ENCODE assay signal across 35 cellular contexts in the genomic region with DNA sequence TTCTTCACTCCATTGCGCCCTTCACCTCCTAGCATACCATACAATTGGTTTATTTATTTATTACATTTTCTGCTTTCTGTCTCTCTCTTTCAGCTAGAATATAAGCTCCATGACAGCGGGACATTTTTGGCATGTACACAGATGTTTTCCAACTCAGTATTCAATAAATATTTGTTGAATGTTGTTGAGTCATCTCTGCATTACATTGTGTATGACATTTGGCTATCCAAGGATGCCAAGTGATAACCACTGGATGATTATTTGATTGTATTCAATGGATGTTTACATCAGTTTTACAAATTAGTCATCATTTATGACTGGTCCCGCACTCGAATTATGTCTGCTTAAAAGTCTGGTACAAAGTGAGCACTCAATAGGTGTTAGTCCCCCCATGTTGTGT. TPM values are rescaled to one million over a fixed set of nuclear protein-coding genes. Genes with fewer than 3 reads are reported as not detected.
"Had no signal": no experiment of that assay in that cellular context is flagged by ENCODE, and none has a peak within 500 bp of the region (broad histone marks: within the 10 kb centered on the region; RNA-seq: fewer than 3 reads in every experiment).

No MANE protein-coding gene starts in this region.

- H3K9me3 Mint-ChIP-seq: activated CD4-positive, alpha-beta memory T cell treated with anti-CD3 and anti-CD28 coated beads for 36 hours; activated CD4-positive, alpha-beta T cell treated with anti-CD3 and anti-CD28 coated beads, Interleukin-2, amount 10 ng/mL, durations not matched to agents 24 days and 14 days; activated T-cell treated with anti-CD3 and anti-CD28 coated beads, Interleukin-2, amount 50 U/mL, for 24 hours; activated T-helper 17 cell treated with anti-CD3 and anti-CD28 coated beads, Interleukin-2, amount 50 U/mL, for 72 hours; central memory CD8-positive, alpha-beta T cell; dendritic cell treated with granulocyte-macrophage colony-stimulating factor and Interleukin-4, amounts not matched to agents 40 ng/mL and 50 ng/mL, for 4 days; endodermal cell; mesothelial cell of epicardium; neural crest cell; stimulated activated effector memory CD8-positive, alpha-beta T cell treated with anti-CD3 and anti-CD28 coated beads, Interleukin-12 subunit alpha, Interleukin-12 subunit beta, amount 100 ng/mL, for 72 hours; stimulated activated naive CD8-positive, alpha-beta T cell treated with anti-CD3 and anti-CD28 coated beads, Interleukin-15, Interleukin-2, amounts not matched to agents 100 ng/mL and 50 ng/mL, for 24 hours had no signal

- FAIRE-seq: kidney, pancreas, small intestine, urothelium cell line had no signal

- H3K27ac ChIP-seq: epithelial cell of prostate, esophagus squamous epithelium, pancreas, prostate gland, thoracic aorta had no signal

- H3K9me3 ChIP-seq: esophagus squamous epithelium, pancreas, prostate gland, thoracic aorta had no signal

- H3K4me1 ChIP-seq: esophagus squamous epithelium, pancreas, prostate gland had no signal

- H3K4me3 Mint-ChIP-seq: activated CD4-positive, alpha-beta memory T cell treated with anti-CD3 and anti-CD28 coated beads for 36 hours; activated CD4-positive, alpha-beta T cell treated with anti-CD3 and anti-CD28 coated beads, Interleukin-2, amount 10 ng/mL, durations not matched to agents 24 days and 14 days; activated T-cell treated with anti-CD3 and anti-CD28 coated beads, Interleukin-2, amount 50 U/mL, for 24 hours; activated T-helper 17 cell treated with anti-CD3 and anti-CD28 coated beads, Interleukin-2, amount 50 U/mL, for 72 hours; central memory CD8-positive, alpha-beta T cell; dendritic cell treated with granulocyte-macrophage colony-stimulating factor and Interleukin-4, amounts not matched to agents 40 ng/mL and 50 ng/mL, for 4 days; endodermal cell; immature natural killer cell; mesothelial cell of epicardium; naive B cell; neural crest cell; stimulated activated effector memory CD8-positive, alpha-beta T cell treated with anti-CD3 and anti-CD28 coated beads, Interleukin-12 subunit alpha, Interleukin-12 subunit beta, amount 100 ng/mL, for 72 hours; stimulated activated naive CD8-positive, alpha-beta T cell treated with anti-CD3 and anti-CD28 coated beads, Interleukin-15, Interleukin-2, amounts not matched to agents 100 ng/mL and 50 ng/mL, for 24 hours had no signal

- H3K4me1 Mint-ChIP-seq: activated CD4-positive, alpha-beta T cell treated with anti-CD3 and anti-CD28 coated beads, Interleukin-2, amount 10 ng/mL, durations not matched to agents 24 days and 14 days; activated T-helper 17 cell treated with anti-CD3 and anti-CD28 coated beads, Interleukin-2, amount 50 U/mL, for 72 hours; central memory CD8-positive, alpha-beta T cell; immature natural killer cell; naive B cell; neural crest cell; stimulated activated effector memory CD8-positive, alpha-beta T cell treated with anti-CD3 and anti-CD28 coated beads, Interleukin-12 subunit alpha, Interleukin-12 subunit beta, amount 100 ng/mL, for 72 hours had no signal

- H3K36me3 Mint-ChIP-seq: activated CD4-positive, alpha-beta memory T cell treated with anti-CD3 and anti-CD28 coated beads for 36 hours; immature natural killer cell; mesothelial cell of epicardium; naive B cell; stimulated activated effector memory CD8-positive, alpha-beta T cell treated with anti-CD3 and anti-CD28 coated beads, Interleukin-12 subunit alpha, Interleukin-12 subunit beta, amount 100 ng/mL, for 72 hours had no signal

- H3K27ac Mint-ChIP-seq: activated CD4-positive, alpha-beta memory T cell treated with anti-CD3 and anti-CD28 coated beads for 36 hours; activated CD4-positive, alpha-beta T cell treated with anti-CD3 and anti-CD28 coated beads, Interleukin-2, amount 10 ng/mL, durations not matched to agents 24 days and 14 days; activated T-cell treated with anti-CD3 and anti-CD28 coated beads, Interleukin-2, amount 50 U/mL, for 24 hours; activated T-helper 17 cell treated with anti-CD3 and anti-CD28 coated beads, Interleukin-2, amount 50 U/mL, for 72 hours; dendritic cell treated with granulocyte-macrophage colony-stimulating factor and Interleukin-4, amounts not matched to agents 40 ng/mL and 50 ng/mL, for 4 days; endodermal cell; immature natural killer cell; mesothelial cell of epicardium; naive B cell; stimulated activated effector memory CD8-positive, alpha-beta T cell treated with anti-CD3 and anti-CD28 coated beads, Interleukin-12 subunit alpha, Interleukin-12 subunit beta, amount 100 ng/mL, for 72 hours; stimulated activated naive CD8-positive, alpha-beta T cell treated with anti-CD3 and anti-CD28 coated beads, Interleukin-15, Interleukin-2, amounts not matched to agents 100 ng/mL and 50 ng/mL, for 24 hours had no signal

- H3K36me3 ChIP-seq: esophagus squamous epithelium, pancreas, prostate gland, thoracic aorta had no signal

- H3K27me3 Mint-ChIP-seq: activated CD4-positive, alpha-beta T cell treated with anti-CD3 and anti-CD28 coated beads, Interleukin-2, amount 10 ng/mL, durations not matched to agents 24 days and 14 days; dendritic cell treated with granulocyte-macrophage colony-stimulating factor and Interleukin-4, amounts not matched to agents 40 ng/mL and 50 ng/mL, for 4 days had no signal

- H3K4me3 ChIP-seq: esophagus squamous epithelium, pancreas, prostate gland, thoracic aorta had no signal

- H3K27me3 ChIP-seq: esophagus squamous epithelium, pancreas had no signal

- DNase-seq: activated CD4-positive, alpha-beta memory T cell treated with anti-CD3 and anti-CD28 coated beads for 36 hours; activated CD4-positive, alpha-beta T cell treated with anti-CD3 and anti-CD28 coated beads, Interleukin-2, amount 10 ng/mL, durations not matched to agents 24 days and 14 days; activated CD4-positive, CD25-positive, alpha-beta regulatory T cell treated with anti-CD3 and anti-CD28 coated beads, Interleukin-2, amount 50 U/mL, for 72 hours; activated CD8-positive, alpha-beta memory T cell treated with anti-CD3 and anti-CD28 coated beads, Interleukin-2, amount 50 U/mL, for 48 hours; activated gamma-delta T cell treated with Interleukin-2 at 50 U/mL for 16 hours; activated naive CD4-positive, alpha-beta T cell treated with anti-CD3 and anti-CD28 coated beads, Interleukin-2, amount 50 U/mL, for 16 hours; activated T-cell treated with anti-CD3 and anti-CD28 coated beads, Interleukin-2, amount 50 U/mL, for 24 hours; amniotic stem cell; endodermal cell; esophagus squamous epithelium; head of caudate nucleus; hypothalamus; immature natural killer cell; kidney; left colon; naive B cell; nucleus accumbens; pancreas; retina; small intestine; stimulated activated CD4-positive, alpha-beta T cell treated with anti-CD3 and anti-CD28 coated beads, Interleukin-4, amount 100 ng/mL, for 24 hours; T1000 had no signal

RNA-seq across cellular contexts. Expression of a gene that starts 49.5 kb away (rescaled TPM):
- total RNA-seq: activated CD4-positive, alpha-beta memory T cell treated with anti-CD3 and anti-CD28 coated beads for 36 hours; activated CD4-positive, alpha-beta T cell treated with anti-CD3 and anti-CD28 coated beads, Interleukin-2, amount 10 ng/mL, durations not matched to agents 24 days and 14 days; activated T-helper 17 cell treated with anti-CD3 and anti-CD28 coated beads, Interleukin-2, amount 50 U/mL, for 72 hours; kidney; liver; subcutaneous adipose tissue had no signal
